1 cellular context compared by ENCODE assay signal in genomic region chr14:96049932-96050331, GRCh38.
A peak's percentile ranks its signal among the peaks of the same experiment; 100 is the strongest.
TF ChIP-seq lines count a peak whose summit lies in the region.

No MANE protein-coding gene starts in this region.

TF ChIP-seq in SK-N-SH, 30 proteins besides CTCF, POLR2A, EP300 and RAD21 (continued from another document):
- no peak for TF ChIP-seq REST (IDR thresholded peaks at IDR 0.05; ENCODE audit: low read depth, low read length)
- no peak for TF ChIP-seq MXI1 (IDR thresholded peaks at IDR 0.05; ENCODE audit: low read depth, low read length)
- peak; percentile 23; the same call in 1 of the 2 replicates for TF ChIP-seq NFIC (IDR thresholded peaks at IDR 0.05; ENCODE audit: borderline replicate concordance)
- TF ChIP-seq TCF12 (IDR thresholded peaks at IDR 0.05): peak; percentile 36; the same call in 1 of the 2 replicates
- no peak for TF ChIP-seq YY1 (IDR thresholded peaks at IDR 0.05; ENCODE audit: low read depth)
- TF ChIP-seq POLR2AphosphoS5 (IDR thresholded peaks at IDR 0.05; ENCODE audit: low read depth, low read length): no peak
- TF ChIP-seq FOSL2 (IDR thresholded peaks at IDR 0.05; ENCODE audit: borderline replicate concordance, low read depth): no peak
- TF ChIP-seq SMC3 (IDR thresholded peaks at IDR 0.05; ENCODE audit: low read depth, low read length): no peak
- TF ChIP-seq TEAD4 (IDR thresholded peaks at IDR 0.05; ENCODE audit: borderline replicate concordance, insufficient read depth): no peak
- no peak for TF ChIP-seq GATA2 (CRISPR knock-in tag; IDR thresholded peaks at IDR 0.05)
- TF ChIP-seq USF2 (IDR thresholded peaks at IDR 0.05; ENCODE audit: borderline replicate concordance, low read depth, low read length): no peak
- TF ChIP-seq RXRA (IDR thresholded peaks at IDR 0.05; ENCODE audit: borderline replicate concordance, low read depth): no peak
- TF ChIP-seq TAF1 (IDR thresholded peaks at IDR 0.05; ENCODE audit: borderline replicate concordance, low read depth, low read length): no peak
- no peak for TF ChIP-seq SIN3A (IDR thresholded peaks at IDR 0.05; ENCODE audit: borderline replicate concordance, low read depth, low read length)
- TF ChIP-seq ELF1 (IDR thresholded peaks at IDR 0.05): no peak
- no peak for TF ChIP-seq ZBTB33 (IDR thresholded peaks at IDR 0.05; ENCODE audit: borderline replicate concordance, low read depth)
- no peak for TF ChIP-seq FOXM1 (IDR thresholded peaks at IDR 0.05; ENCODE audit: low read depth)
